In the genomic region with DNA sequence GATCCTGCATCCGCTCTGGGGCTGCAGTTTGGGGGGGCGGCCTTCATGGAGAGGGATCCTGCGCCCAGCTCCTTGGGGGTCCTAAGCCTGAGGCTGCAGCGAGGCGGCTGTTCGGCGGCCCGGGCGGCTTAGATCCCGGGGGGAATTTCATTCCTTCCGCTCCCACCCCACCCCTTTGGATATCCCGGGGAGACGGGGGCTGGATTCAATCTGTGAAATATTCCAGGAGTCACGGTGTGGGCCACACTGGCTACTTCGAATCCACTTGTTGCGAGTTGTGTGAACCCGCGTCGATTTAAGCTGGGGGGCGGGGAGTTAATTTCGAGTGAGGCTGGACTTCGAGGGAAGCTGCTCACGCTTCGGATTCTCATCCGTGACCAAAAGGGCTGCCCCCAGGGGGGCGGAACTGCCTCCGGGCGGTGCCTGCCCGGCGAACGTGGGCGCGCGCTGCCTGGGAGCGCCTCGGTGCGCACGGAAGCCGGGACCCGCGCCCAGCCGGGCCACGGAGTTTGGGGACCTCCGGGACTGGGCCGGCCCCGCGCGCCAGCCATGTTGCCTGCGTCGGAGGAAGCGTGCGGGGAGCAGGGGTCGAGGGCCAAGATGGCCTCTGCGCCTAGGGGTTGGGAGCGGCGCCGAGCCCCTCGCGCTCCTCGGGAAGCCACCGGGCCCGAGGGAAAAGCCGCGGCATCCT, we compare ENCODE assay signal across 1 cellular context.
A peak's percentile ranks its signal among the peaks of the same experiment; 100 is the strongest.
TF ChIP-seq lines count a peak whose summit lies in the region.

No MANE protein-coding gene starts in this region.

TF ChIP-seq in GM12878, 131 proteins besides CTCF, POLR2A, EP300 and RAD21 (continued from another document):
- no peak for TF ChIP-seq NFIC (IDR thresholded peaks at IDR 0.05; ENCODE audit: low read depth, low read length)
- TF ChIP-seq, protein P1, sequence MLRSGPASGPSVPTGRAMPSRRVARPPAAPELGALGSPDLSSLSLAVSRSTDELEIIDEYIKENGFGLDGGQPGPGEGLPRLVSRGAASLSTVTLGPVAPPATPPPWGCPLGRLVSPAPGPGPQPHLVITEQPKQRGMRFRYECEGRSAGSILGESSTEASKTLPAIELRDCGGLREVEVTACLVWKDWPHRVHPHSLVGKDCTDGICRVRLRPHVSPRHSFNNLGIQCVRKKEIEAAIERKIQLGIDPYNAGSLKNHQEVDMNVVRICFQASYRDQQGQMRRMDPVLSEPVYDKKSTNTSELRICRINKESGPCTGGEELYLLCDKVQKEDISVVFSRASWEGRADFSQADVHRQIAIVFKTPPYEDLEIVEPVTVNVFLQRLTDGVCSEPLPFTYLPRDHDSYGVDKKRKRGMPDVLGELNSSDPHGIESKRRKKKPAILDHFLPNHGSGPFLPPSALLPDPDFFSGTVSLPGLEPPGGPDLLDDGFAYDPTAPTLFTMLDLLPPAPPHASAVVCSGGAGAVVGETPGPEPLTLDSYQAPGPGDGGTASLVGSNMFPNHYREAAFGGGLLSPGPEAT (IDR thresholded peaks at IDR 0.05; ENCODE audit: low read depth), result no peak
- TF ChIP-seq YY1 (IDR thresholded peaks at IDR 0.05; ENCODE audit: low read depth, low read length), result peak; percentile 92
- no peak for TF ChIP-seq KAT2A (conservative IDR thresholded peaks at IDR 0.05; ENCODE audit: control insufficient read depth, low read depth, low read length)
- TF ChIP-seq, protein P2, sequence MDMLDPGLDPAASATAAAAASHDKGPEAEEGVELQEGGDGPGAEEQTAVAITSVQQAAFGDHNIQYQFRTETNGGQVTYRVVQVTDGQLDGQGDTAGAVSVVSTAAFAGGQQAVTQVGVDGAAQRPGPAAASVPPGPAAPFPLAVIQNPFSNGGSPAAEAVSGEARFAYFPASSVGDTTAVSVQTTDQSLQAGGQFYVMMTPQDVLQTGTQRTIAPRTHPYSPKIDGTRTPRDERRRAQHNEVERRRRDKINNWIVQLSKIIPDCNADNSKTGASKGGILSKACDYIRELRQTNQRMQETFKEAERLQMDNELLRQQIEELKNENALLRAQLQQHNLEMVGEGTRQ (IDR thresholded peaks at IDR 0.05; ENCODE audit: borderline replicate concordance, low read depth, low read length), result no peak
- TF ChIP-seq, protein P3, sequence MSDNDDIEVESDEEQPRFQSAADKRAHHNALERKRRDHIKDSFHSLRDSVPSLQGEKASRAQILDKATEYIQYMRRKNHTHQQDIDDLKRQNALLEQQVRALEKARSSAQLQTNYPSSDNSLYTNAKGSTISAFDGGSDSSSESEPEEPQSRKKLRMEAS (IDR thresholded peaks at IDR 0.05; ENCODE audit: low read depth, low read length), result peak; percentile 24; the same call in 1 of the 2 replicates
- TF ChIP-seq SP1 (IDR thresholded peaks at IDR 0.05; ENCODE audit: low read depth, low read length), result no peak
- TF ChIP-seq POLR2AphosphoS2 (IDR thresholded peaks at IDR 0.05; ENCODE audit: low read depth, low read length), result no peak
- TF ChIP-seq WRNIP1 (IDR thresholded peaks at IDR 0.05; ENCODE audit: borderline replicate concordance, low read depth, low read length), result no peak
- no peak for TF ChIP-seq SIN3A (IDR thresholded peaks at IDR 0.05; ENCODE audit: low read depth, low read length)
- no peak for TF ChIP-seq NBN (IDR thresholded peaks at IDR 0.05)
- no peak for TF ChIP-seq SUPT20H (IDR thresholded peaks at IDR 0.05; ENCODE audit: borderline replicate concordance, control insufficient read depth, low read depth, low read length)
- TF ChIP-seq YBX1 (IDR thresholded peaks at IDR 0.05), result no peak
- no peak for TF ChIP-seq TARDBP (IDR thresholded peaks at IDR 0.05; ENCODE audit: borderline replicate concordance)
- TF ChIP-seq KLF5 (IDR thresholded peaks at IDR 0.05; ENCODE audit: partially characterized antibody), result no peak
- 0 out of 2 replicates have a peak, but pooled peaks have one; percentile 25 for TF ChIP-seq SPI1 (IDR thresholded peaks at IDR 0.05; ENCODE audit: borderline replicate concordance, insufficient read depth, low read depth, low read length)
- no peak for TF ChIP-seq RELA (IDR thresholded peaks at IDR 0.05; ENCODE audit: borderline replicate concordance, partially characterized antibody)
- TF ChIP-seq JUND (IDR thresholded peaks at IDR 0.05; ENCODE audit: low read depth, low read length), result no peak
- no peak for TF ChIP-seq SMAD5 (IDR thresholded peaks at IDR 0.05; ENCODE audit: low read depth)
- TF ChIP-seq BHLHE40 (IDR thresholded peaks at IDR 0.05; ENCODE audit: borderline replicate concordance in 1 of 2, low read depth in 2 of 2, low read length in 1 of 2), result peak; percentile 60 to 77; a peak in 3 of 4 replicates
- no peak for TF ChIP-seq SIX5 (IDR thresholded peaks at IDR 0.05; ENCODE audit: low read depth, low read length, severe bottlenecking)
- 0 out of 2 replicates have a peak, but pooled peaks have one; percentile 16 for TF ChIP-seq CREB1 (IDR thresholded peaks at IDR 0.05; ENCODE audit: low read depth)
- TF ChIP-seq FOXK2 (IDR thresholded peaks at IDR 0.05), result no peak
- no peak for TF ChIP-seq ZNF622 (IDR thresholded peaks at IDR 0.05)
- no peak for TF ChIP-seq NR2C2 (IDR thresholded peaks at IDR 0.05; ENCODE audit: borderline replicate concordance, control insufficient read depth, insufficient read length, low read depth)
- TF ChIP-seq MTA2 (IDR thresholded peaks at IDR 0.05; ENCODE audit: low read depth), result no peak
- no peak for TF ChIP-seq ZNF384 (IDR thresholded peaks at IDR 0.05; ENCODE audit: borderline replicate concordance, low read depth, low read length)
- TF ChIP-seq EZH2 (IDR thresholded peaks at IDR 0.05; ENCODE audit: borderline replicate concordance, control insufficient read depth, low read depth, low read length), result no peak
- TF ChIP-seq MTA3 (IDR thresholded peaks at IDR 0.05; ENCODE audit: borderline replicate concordance, low read length), result no peak; the same call in 1 of the 2 replicates
- no peak; the same call in 1 of the 2 replicates for TF ChIP-seq POLR2AphosphoS5 (IDR thresholded peaks at IDR 0.05; ENCODE audit: low read length)
- no peak for TF ChIP-seq PML (IDR thresholded peaks at IDR 0.05; ENCODE audit: low read length)
